Comparison of ENCODE assay signal across 13 cellular contexts in the genomic region with DNA sequence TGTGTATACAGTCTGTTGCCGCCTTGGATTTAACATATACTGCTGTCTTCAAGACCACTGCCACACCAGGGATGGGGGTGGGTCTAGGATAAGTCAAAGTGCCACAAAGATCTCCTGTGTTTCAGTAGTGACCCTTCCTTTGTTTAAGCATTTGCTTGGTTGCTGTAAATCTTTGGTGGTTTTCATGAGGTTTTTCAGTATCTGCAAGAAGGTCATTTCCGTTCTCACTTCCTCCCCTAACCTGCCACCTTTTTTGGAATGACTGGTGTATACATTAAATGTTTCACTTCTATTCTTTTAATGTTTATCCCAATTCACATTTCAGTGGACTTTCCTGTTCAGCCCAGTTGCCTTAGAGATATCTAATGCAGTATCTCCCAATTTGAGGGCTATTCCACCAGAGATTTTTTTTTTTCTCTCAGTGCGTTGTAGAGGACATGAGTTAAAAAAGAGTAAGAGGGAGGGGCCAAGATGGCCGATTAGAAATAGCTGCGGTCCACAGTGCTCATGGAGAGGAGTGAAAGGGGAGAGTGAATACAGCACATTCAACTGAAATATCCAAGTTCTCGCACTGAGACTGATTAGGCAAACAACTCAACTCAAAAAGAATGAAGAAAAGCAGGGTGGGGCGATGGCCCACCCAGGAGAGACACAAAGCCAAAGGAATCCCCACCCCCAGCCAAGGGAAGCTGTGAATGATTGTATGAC. TPM values are rescaled to one million over a fixed set of nuclear protein-coding genes. Genes with fewer than 3 reads are reported as not detected.
DNase-seq lines count a peak whose midpoint lies in the region; ATAC-seq and TF ChIP-seq lines count a peak whose summit lies in the region.
"Had no signal": no experiment of that assay in that cellular context is flagged by ENCODE, and none has a peak within 500 bp of the region (broad histone marks: within the 10 kb centered on the region; RNA-seq: fewer than 3 reads in every experiment).

No MANE protein-coding gene starts in this region.

- POLR2A ChIA-PET in CD4-positive, alpha-beta T cell (lab: Charles Lee): no interaction called here

- H3K27me3 Mint-ChIP-seq in activated T-helper 17 cell treated with anti-CD3 and anti-CD28 coated beads, Interleukin-2, amount 50 U/mL, for 72 hours: no peaks in the 10 kb centered on the region
- no peaks in the 10 kb centered on the region for H3K27me3 Mint-ChIP-seq in CD4-positive, alpha-beta T cell
- H3K27me3 Mint-ChIP-seq in CD14-positive monocyte (ENCODE audit: low read depth in 3 of 3): peaks cover 0 to 3% (median 0%) of the 10 kb centered on the region in 3 donors
- H3K27me3 Mint-ChIP-seq: naive thymus-derived CD4-positive, alpha-beta T cell had no signal

- no peak for TF ChIP-seq CTCF in CD4-positive, alpha-beta T cell (IDR thresholded peaks at IDR 0.05)
- TF ChIP-seq CTCF in CD14-positive monocyte (IDR thresholded peaks at IDR 0.05): no peak

- peaks cover 48% of the 10 kb centered on the region for H3K4me1 Mint-ChIP-seq in activated T-helper 17 cell treated with anti-CD3 and anti-CD28 coated beads, Interleukin-2, amount 50 U/mL, for 72 hours
- H3K4me1 Mint-ChIP-seq in CD4-positive, alpha-beta T cell (ENCODE audit: low read depth): peaks cover 76% of the 10 kb centered on the region
- H3K4me1 Mint-ChIP-seq in CD14-positive monocyte: peaks cover 3% of the 10 kb centered on the region

- intact Hi-C loops in CD4-positive, alpha-beta T cell (cut with DNase I, micrococcal nuclease): loop anchor here in 1 of 2 experiments (5.0 kb wide), 1 partner anchor 38 kb away; no protein-coding TSS in a partner anchor
- intact Hi-C loops in CD14-positive monocyte (cut with micrococcal nuclease): no loop called here

- no peak for DNase-seq in CD4-positive, alpha-beta T cell
- no peak for DNase-seq in CD14-positive monocyte (ENCODE audit: low spot score)
- no peak for DNase-seq in stimulated activated CD4-positive, alpha-beta T cell treated with anti-CD3 and anti-CD28 coated beads, Interleukin-2, amount 100 ng/mL, for 48 hours
- DNase-seq in stimulated activated CD4-positive, alpha-beta T cell treated with anti-CD3 and anti-CD28 coated beads, Interleukin-4, amount 100 ng/mL, for 4 hours: no peak
- DNase-seq: activated CD8-positive, alpha-beta memory T cell treated with anti-CD3 and anti-CD28 coated beads, Interleukin-2, amount 50 U/mL, for 48 hours; dorsolateral prefrontal cortex; naive thymus-derived CD4-positive, alpha-beta T cell; NCI-H2107; stimulated activated CD4-positive, alpha-beta T cell treated with anti-CD3 and anti-CD28 coated beads, Interleukin-2, amount 100 ng/mL, for 24 hours had no signal

- H3K27ac ChIP-seq in CD4-positive, alpha-beta T cell (ENCODE audit: low read depth, low read length): no peak overlapping the region
- H3K27ac ChIP-seq: dorsolateral prefrontal cortex had no signal

- H3K9me3 ChIP-seq in CD4-positive, alpha-beta T cell (ENCODE audit: control insufficient read depth, low read length): no peaks in the 10 kb centered on the region

- H3K27me3 ChIP-seq in CD4-positive, alpha-beta T cell (ENCODE audit: control insufficient read depth, insufficient read depth, low read length): no peaks in the 10 kb centered on the region
- H3K27me3 ChIP-seq: dorsolateral prefrontal cortex had no signal

- peak; percentile 68 for ATAC-seq in GM18508 (IDR thresholded peaks at IDR 0.05; ENCODE audit: insufficient read depth, unreplicated experiment)
- ATAC-seq in GM19468 (IDR thresholded peaks at IDR 0.05; ENCODE audit: extremely low read depth, unreplicated experiment): peak; percentile 80
- peak; percentile 89 for ATAC-seq in HG03095 (IDR thresholded peaks at IDR 0.05; ENCODE audit: unreplicated experiment)
- peak; percentile 80 for ATAC-seq in activated T-helper 17 cell treated with anti-CD3 and anti-CD28 coated beads, Interleukin-2, amount 50 U/mL, for 72 hours (replicated peaks)
- no peak for ATAC-seq in CD4-positive, alpha-beta T cell (ENCODE audit: poor library complexity)
- ATAC-seq: naive thymus-derived CD4-positive, alpha-beta T cell had no signal

- H3K36me3 Mint-ChIP-seq in activated T-helper 17 cell treated with anti-CD3 and anti-CD28 coated beads, Interleukin-2, amount 50 U/mL, for 72 hours (ENCODE audit: low read depth): peaks cover 93% of the 10 kb centered on the region
- peaks cover 94% of the 10 kb centered on the region for H3K36me3 Mint-ChIP-seq in CD4-positive, alpha-beta T cell (ENCODE audit: low read depth)
- peaks cover 55 to 65% of the 10 kb centered on the region in 2 donors for H3K36me3 Mint-ChIP-seq in CD14-positive monocyte

- CTCF ChIA-PET in CD4-positive, alpha-beta T cell (lab: Charles Lee): no interaction called here

- no peaks in the 10 kb centered on the region for H3K9me3 Mint-ChIP-seq in activated T-helper 17 cell treated with anti-CD3 and anti-CD28 coated beads, Interleukin-2, amount 50 U/mL, for 72 hours
- no peaks in the 10 kb centered on the region for H3K9me3 Mint-ChIP-seq in CD4-positive, alpha-beta T cell
- H3K9me3 Mint-ChIP-seq in CD14-positive monocyte: peaks cover 0 to 3% (median 1%) of the 10 kb centered on the region in 7 donors

- peak overlapping the region; percentile 45 for H3K4me3 Mint-ChIP-seq in activated T-helper 17 cell treated with anti-CD3 and anti-CD28 coated beads, Interleukin-2, amount 50 U/mL, for 72 hours
- H3K4me3 Mint-ChIP-seq in CD4-positive, alpha-beta T cell: no peak overlapping the region
- no peak overlapping the region for H3K4me3 Mint-ChIP-seq in CD14-positive monocyte

- peak overlapping the region; percentile 64 for H3K27ac Mint-ChIP-seq in activated T-helper 17 cell treated with anti-CD3 and anti-CD28 coated beads, Interleukin-2, amount 50 U/mL, for 72 hours
- no peak overlapping the region for H3K27ac Mint-ChIP-seq in CD4-positive, alpha-beta T cell
- no peak overlapping the region for H3K27ac Mint-ChIP-seq in CD14-positive monocyte

RNA-seq across cellular contexts. Expression of gene USP47, which starts 43.2 kb away (rescaled TPM):
- 10 to 100 TPM; 37.1 to 58.2 TPM for total RNA-seq in activated T-helper 17 cell treated with anti-CD3 and anti-CD28 coated beads, Interleukin-2, amount 50 U/mL, for 72 hours
- 100 to 1,000 TPM in 1 of 2 experiments, 10 to 100 TPM in 1; 97.0 to 100 TPM for total RNA-seq in CD4-positive, alpha-beta T cell
- polyA plus RNA-seq in CD14-positive monocyte: 10 to 100 TPM in 1 of 2 donors, 1 to 10 TPM in 1; 8.1 to 17.5 TPM
